1 cellular context compared by ENCODE assay signal in the genomic region with DNA sequence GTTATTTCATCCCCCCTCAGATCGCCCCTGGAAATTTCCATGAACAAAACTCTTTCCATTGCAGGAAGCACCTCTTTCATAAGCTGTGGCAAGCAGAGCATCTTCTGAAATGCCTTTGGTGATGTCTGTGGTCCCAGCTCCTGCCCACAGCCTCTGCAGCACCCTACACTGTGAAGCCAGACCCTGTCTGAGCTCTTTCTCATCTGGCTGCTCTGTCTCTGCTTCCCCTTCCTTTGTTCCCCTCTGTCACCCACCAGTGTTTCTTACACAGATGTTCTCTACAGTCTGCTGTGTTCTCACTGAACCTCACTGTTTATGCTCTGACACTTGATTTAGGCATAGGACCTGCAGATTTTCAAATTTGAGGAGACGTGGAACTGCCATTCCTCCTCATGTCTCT.
TF ChIP-seq lines count a peak whose summit lies in the region.

No MANE protein-coding gene starts in this region.

TF ChIP-seq in K562, 482 proteins besides CTCF, POLR2A, EP300 and RAD21:
- TF ChIP-seq ZNF133 (CRISPR knock-in tag; IDR thresholded peaks at IDR 0.05) (no peak), BRD9 (IDR thresholded peaks at IDR 0.05; ENCODE audit: low read depth, partially characterized antibody) (no peak), NFIC (IDR thresholded peaks at IDR 0.05) (no peak), TEAD1 (CRISPR knock-in tag; IDR thresholded peaks at IDR 0.05) (no peak), ZNF282 (CRISPR knock-in tag; IDR thresholded peaks at IDR 0.05) (no peak), FOXM1 (IDR thresholded peaks at IDR 0.05; ENCODE audit: low read depth) (no peak), FOXM1 (CRISPR knock-in tag; IDR thresholded peaks at IDR 0.05; ENCODE audit: low read depth) (no peak), MYC (IDR thresholded peaks at IDR 0.05; ENCODE audit: low read depth, low read length) (no peak), MYC (CRISPR knock-in tag; IDR thresholded peaks at IDR 0.05; ENCODE audit: borderline replicate concordance, low read depth) (no peak), LARP7 (IDR thresholded peaks at IDR 0.05) (no peak), ZNF146 (CRISPR knock-in tag; IDR thresholded peaks at IDR 0.05; ENCODE audit: unreplicated experiment) (no peak), DACH1 (IDR thresholded peaks at IDR 0.05; ENCODE audit: partially characterized antibody) (no peak), CSDE1 (IDR thresholded peaks at IDR 0.05) (no peak), FOXK2 (conservative IDR thresholded peaks at IDR 0.05 in 1 of 2, IDR thresholded peaks at IDR 0.05 in 1 of 2; ENCODE audit: low read depth in 2 of 2) (no peak), KDM4B (IDR thresholded peaks at IDR 0.05; ENCODE audit: borderline replicate concordance in 2 of 2, low read depth in 1 of 2) (no peak), TOE1 (IDR thresholded peaks at IDR 0.05; ENCODE audit: borderline replicate concordance) (no peak), TOE1 (CRISPR knock-in tag; IDR thresholded peaks at IDR 0.05; ENCODE audit: borderline replicate concordance, low read depth) (no peak)
- TF ChIP-seq, protein P1, sequence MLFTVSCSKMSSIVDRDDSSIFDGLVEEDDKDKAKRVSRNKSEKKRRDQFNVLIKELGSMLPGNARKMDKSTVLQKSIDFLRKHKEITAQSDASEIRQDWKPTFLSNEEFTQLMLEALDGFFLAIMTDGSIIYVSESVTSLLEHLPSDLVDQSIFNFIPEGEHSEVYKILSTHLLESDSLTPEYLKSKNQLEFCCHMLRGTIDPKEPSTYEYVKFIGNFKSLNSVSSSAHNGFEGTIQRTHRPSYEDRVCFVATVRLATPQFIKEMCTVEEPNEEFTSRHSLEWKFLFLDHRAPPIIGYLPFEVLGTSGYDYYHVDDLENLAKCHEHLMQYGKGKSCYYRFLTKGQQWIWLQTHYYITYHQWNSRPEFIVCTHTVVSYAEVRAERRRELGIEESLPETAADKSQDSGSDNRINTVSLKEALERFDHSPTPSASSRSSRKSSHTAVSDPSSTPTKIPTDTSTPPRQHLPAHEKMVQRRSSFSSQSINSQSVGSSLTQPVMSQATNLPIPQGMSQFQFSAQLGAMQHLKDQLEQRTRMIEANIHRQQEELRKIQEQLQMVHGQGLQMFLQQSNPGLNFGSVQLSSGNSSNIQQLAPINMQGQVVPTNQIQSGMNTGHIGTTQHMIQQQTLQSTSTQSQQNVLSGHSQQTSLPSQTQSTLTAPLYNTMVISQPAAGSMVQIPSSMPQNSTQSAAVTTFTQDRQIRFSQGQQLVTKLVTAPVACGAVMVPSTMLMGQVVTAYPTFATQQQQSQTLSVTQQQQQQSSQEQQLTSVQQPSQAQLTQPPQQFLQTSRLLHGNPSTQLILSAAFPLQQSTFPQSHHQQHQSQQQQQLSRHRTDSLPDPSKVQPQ (CRISPR knock-in tag; IDR thresholded peaks at IDR 0.05; ENCODE audit: borderline replicate concordance), result no peak
- TF ChIP-seq, protein P2, sequence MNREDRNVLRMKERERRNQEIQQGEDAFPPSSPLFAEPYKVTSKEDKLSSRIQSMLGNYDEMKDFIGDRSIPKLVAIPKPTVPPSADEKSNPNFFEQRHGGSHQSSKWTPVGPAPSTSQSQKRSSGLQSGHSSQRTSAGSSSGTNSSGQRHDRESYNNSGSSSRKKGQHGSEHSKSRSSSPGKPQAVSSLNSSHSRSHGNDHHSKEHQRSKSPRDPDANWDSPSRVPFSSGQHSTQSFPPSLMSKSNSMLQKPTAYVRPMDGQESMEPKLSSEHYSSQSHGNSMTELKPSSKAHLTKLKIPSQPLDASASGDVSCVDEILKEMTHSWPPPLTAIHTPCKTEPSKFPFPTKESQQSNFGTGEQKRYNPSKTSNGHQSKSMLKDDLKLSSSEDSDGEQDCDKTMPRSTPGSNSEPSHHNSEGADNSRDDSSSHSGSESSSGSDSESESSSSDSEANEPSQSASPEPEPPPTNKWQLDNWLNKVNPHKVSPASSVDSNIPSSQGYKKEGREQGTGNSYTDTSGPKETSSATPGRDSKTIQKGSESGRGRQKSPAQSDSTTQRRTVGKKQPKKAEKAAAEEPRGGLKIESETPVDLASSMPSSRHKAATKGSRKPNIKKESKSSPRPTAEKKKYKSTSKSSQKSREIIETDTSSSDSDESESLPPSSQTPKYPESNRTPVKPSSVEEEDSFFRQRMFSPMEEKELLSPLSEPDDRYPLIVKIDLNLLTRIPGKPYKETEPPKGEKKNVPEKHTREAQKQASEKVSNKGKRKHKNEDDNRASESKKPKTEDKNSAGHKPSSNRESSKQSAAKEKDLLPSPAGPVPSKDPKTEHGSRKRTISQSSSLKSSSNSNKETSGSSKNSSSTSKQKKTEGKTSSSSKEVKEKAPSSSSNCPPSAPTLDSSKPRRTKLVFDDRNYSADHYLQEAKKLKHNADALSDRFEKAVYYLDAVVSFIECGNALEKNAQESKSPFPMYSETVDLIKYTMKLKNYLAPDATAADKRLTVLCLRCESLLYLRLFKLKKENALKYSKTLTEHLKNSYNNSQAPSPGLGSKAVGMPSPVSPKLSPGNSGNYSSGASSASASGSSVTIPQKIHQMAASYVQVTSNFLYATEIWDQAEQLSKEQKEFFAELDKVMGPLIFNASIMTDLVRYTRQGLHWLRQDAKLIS (CRISPR knock-in tag; IDR thresholded peaks at IDR 0.05), result no peak
- TF ChIP-seq, protein P3, sequence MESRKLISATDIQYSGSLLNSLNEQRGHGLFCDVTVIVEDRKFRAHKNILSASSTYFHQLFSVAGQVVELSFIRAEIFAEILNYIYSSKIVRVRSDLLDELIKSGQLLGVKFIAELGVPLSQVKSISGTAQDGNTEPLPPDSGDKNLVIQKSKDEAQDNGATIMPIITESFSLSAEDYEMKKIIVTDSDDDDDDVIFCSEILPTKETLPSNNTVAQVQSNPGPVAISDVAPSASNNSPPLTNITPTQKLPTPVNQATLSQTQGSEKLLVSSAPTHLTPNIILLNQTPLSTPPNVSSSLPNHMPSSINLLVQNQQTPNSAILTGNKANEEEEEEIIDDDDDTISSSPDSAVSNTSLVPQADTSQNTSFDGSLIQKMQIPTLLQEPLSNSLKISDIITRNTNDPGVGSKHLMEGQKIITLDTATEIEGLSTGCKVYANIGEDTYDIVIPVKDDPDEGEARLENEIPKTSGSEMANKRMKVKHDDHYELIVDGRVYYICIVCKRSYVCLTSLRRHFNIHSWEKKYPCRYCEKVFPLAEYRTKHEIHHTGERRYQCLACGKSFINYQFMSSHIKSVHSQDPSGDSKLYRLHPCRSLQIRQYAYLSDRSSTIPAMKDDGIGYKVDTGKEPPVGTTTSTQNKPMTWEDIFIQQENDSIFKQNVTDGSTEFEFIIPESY (CRISPR knock-in tag; IDR thresholded peaks at IDR 0.05), result no peak
